Comparison of ENCODE assay signal across 26 cellular contexts in the genomic region with DNA sequence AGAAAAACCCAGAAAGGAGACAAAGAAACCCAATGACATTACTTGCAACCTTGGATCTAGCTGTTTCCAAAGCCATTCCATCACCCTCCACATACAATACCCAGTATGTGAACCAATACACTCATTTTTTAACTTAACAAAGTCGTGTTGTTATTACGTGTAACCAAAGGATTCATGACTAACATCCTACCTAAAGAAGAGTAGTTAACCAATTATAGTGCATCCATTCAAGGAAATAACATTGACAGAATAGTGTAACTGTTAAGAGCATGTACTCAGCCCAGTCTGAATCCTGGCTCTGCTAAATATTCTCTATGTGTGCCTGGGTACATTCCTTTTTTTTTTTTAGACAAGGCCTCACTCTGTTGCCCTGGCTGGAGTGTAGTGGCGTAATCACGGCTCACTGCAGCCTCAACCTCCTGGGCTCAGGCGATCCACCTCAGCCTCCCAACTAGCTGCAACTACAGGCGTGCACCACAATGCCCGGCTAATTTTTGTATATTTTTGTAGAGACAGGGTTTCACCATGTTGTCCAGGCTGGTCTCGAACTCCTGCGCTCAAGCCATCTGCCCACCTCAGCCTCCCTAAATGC. TPM values are rescaled to one million over a fixed set of nuclear protein-coding genes. Genes with fewer than 3 reads are reported as not detected.
DNase-seq lines count a peak whose midpoint lies in the region; ATAC-seq and TF ChIP-seq lines count a peak whose summit lies in the region.
"Had no signal": no experiment of that assay in that cellular context is flagged by ENCODE, and none has a peak within 500 bp of the region (broad histone marks: within the 10 kb centered on the region; RNA-seq: fewer than 3 reads in every experiment).

No MANE protein-coding gene starts in this region.

- H3K4me3 ChIP-seq in NB4 (ENCODE audit: low read depth, low read length) (no peak overlapping the region), trophoblast cell (ENCODE audit: low read depth, low read length) (no peak overlapping the region), psoas muscle (no peak overlapping the region)
- H3K4me3 ChIP-seq: ovary, SJCRH30, skin epidermis, stomach, uterus had no signal

- no peak overlapping the region for H2BK12ac ChIP-seq in trophoblast cell (ENCODE audit: low read length)

- H2AK5ac ChIP-seq in trophoblast cell (ENCODE audit: low read length): no peak overlapping the region

- H3K4ac ChIP-seq in trophoblast cell (ENCODE audit: low read depth, low read length): peak overlapping the region; percentile 98

- no peak overlapping the region for H3K14ac ChIP-seq in trophoblast cell (ENCODE audit: low read length)

- H3K79me1 ChIP-seq in trophoblast cell (ENCODE audit: low read length): peaks cover 2% of the 10 kb centered on the region

- no peak overlapping the region for H3K9ac ChIP-seq in trophoblast cell (ENCODE audit: low read length)

- H3K36me3 ChIP-seq in trophoblast cell (ENCODE audit: control insufficient read depth in 1 of 2, insufficient read depth in 2 of 2, low read length in 2 of 2) (peaks cover 0 to 3% of the 10 kb centered on the region in 2 experiments), psoas muscle (ENCODE audit: insufficient read depth in 1 of 2, low read depth in 1 of 2) (no peaks in the 10 kb centered on the region)
- H3K36me3 ChIP-seq: ovary, SJCRH30, stomach, uterus had no signal

- peaks cover 75% of the 10 kb centered on the region for H3K4me1 Mint-ChIP-seq in activated T-cell treated with anti-CD3 and anti-CD28 coated beads, Interleukin-2, amount 50 U/mL, for 4 hours (ENCODE audit: low read depth)
- peaks cover 94% of the 10 kb centered on the region for H3K4me1 Mint-ChIP-seq in CD4-positive, alpha-beta T cell (ENCODE audit: low read depth)

- no peaks in the 10 kb centered on the region for H3K27me3 ChIP-seq in CD4-positive, alpha-beta T cell (ENCODE audit: control insufficient read depth, insufficient read depth, low read length)
- no peaks in the 10 kb centered on the region for H3K27me3 ChIP-seq in trophoblast cell (ENCODE audit: insufficient read depth, low read length)
- no peaks in the 10 kb centered on the region for H3K27me3 ChIP-seq in psoas muscle (ENCODE audit: insufficient read depth in 3 of 3, low read length in 2 of 3)
- H3K27me3 ChIP-seq: ovary, SJCRH30, stomach, uterus had no signal

- CTCF ChIA-PET in CD4-positive, alpha-beta T cell (lab: Charles Lee): interaction anchor here (0.5 kb wide), 1 partner anchor 186 kb away, joined by 3 read pairs; no protein-coding TSS in a partner anchor

- no peaks in the 10 kb centered on the region for H3K27me3 Mint-ChIP-seq in activated T-cell treated with anti-CD3 and anti-CD28 coated beads, Interleukin-2, amount 50 U/mL, for 4 hours (ENCODE audit: low read depth)
- H3K27me3 Mint-ChIP-seq in CD4-positive, alpha-beta T cell: no peaks in the 10 kb centered on the region
- H3K27me3 Mint-ChIP-seq: activated B cell treated with CpG ODN at 0.5 μM for 24 hours had no signal

- no peaks in the 10 kb centered on the region for H3K9me3 Mint-ChIP-seq in activated T-cell treated with anti-CD3 and anti-CD28 coated beads, Interleukin-2, amount 50 U/mL, for 4 hours
- H3K9me3 Mint-ChIP-seq in CD4-positive, alpha-beta T cell: no peaks in the 10 kb centered on the region
- H3K9me3 Mint-ChIP-seq: activated B cell treated with CpG ODN at 0.5 μM for 24 hours, immature natural killer cell had no signal

- H4K91ac ChIP-seq in trophoblast cell (ENCODE audit: low read depth, low read length): no peak overlapping the region

- H2BK120ac ChIP-seq in trophoblast cell (ENCODE audit: insufficient read depth, low read length, poor library complexity): no peak overlapping the region

- DNase-seq in activated T-cell treated with anti-CD3 and anti-CD28 coated beads, Interleukin-2, amount 50 U/mL, for 4 hours: no peak
- no peak for DNase-seq in activated T-cell treated with anti-CD3 and anti-CD28 coated beads, Interleukin-2, amount 50 U/mL, for 48 hours
- no peak for DNase-seq in CD4-positive, alpha-beta T cell
- DNase-seq in NB4 (ENCODE audit: low read depth): peak; percentile 15
- no peak for DNase-seq in trophoblast cell
- no peak for DNase-seq in psoas muscle
- no peak for DNase-seq in NCI-H1105 treated with DMSO at 0.1 percent for 48 hours (lab: John Stamatoyannopoulos, UW)
- DNase-seq in NCI-H2107 treated with DMSO at 0.1 percent for 48 hours (lab: John Stamatoyannopoulos, UW; ENCODE audit: unreplicated experiment): no peak
- DNase-seq: activated B cell treated with CpG ODN at 0.5 μM for 24 hours; activated CD4-positive, alpha-beta T cell treated with anti-CD3 and anti-CD28 coated beads, Interleukin-2, amount 50 U/mL, for 1 hour; activated effector memory CD4-positive, alpha-beta T cell treated with anti-CD3 and anti-CD28 coated beads, Interleukin-2, amount 50 U/mL, for 16 hours; caudate nucleus; cortex of kidney; effector memory CD4-positive, alpha-beta T cell; hippocampal formation; immature natural killer cell; mesenchymal stem cell; NCI-H1092 treated with DMSO at 0.1 percent for 48 hours; NCI-H187; NCI-H2171; NCI-H82; ovary; SJCRH30; stomach; uterus had no signal

- ATAC-seq in activated T-cell treated with anti-CD3 and anti-CD28 coated beads, Interleukin-2, amount 50 U/mL, for 4 hours: peak; percentile 54 to 66
- ATAC-seq in CD4-positive, alpha-beta T cell (ENCODE audit: poor library complexity): no peak
- no peak for ATAC-seq in psoas muscle

- H3K27ac Mint-ChIP-seq in CD4-positive, alpha-beta T cell: peak overlapping the region; percentile 8
- H3K27ac Mint-ChIP-seq: activated B cell treated with CpG ODN at 0.5 μM for 24 hours had no signal

- no peak for TF ChIP-seq CTCF in CD4-positive, alpha-beta T cell (IDR thresholded peaks at IDR 0.05)
- no peak for TF ChIP-seq CTCF in NB4 (IDR thresholded peaks at IDR 0.05; ENCODE audit: low read depth, low read length)
- TF ChIP-seq CTCF in psoas muscle (IDR thresholded peaks at IDR 0.05): no peak

- no CpG with 5 or more reads among the region's 9 CpGs for WGBS in trophoblast cell (ENCODE audit: extremely low coverage, insufficient coverage, insufficient read length)
- WGBS in psoas muscle, 3 donors: 96 to 97% (median 97%) methylated on average over 9 of the region's 9 CpGs

- intact Hi-C loops in CD4-positive, alpha-beta T cell (cut with DNase I, micrococcal nuclease): loop anchor here in 1 of 2 experiments (10.0 kb wide), 1 partner anchor 106 kb away; no protein-coding TSS in a partner anchor
- intact Hi-C loops in psoas muscle (cut with DNase I): no loop called here

- no peak overlapping the region for H2BK5ac ChIP-seq in trophoblast cell (ENCODE audit: low read depth, low read length, poor library complexity)

- H3K4me1 ChIP-seq in trophoblast cell (ENCODE audit: control insufficient read depth in 1 of 2, insufficient read depth in 2 of 2, low read length in 2 of 2): peaks cover 2 to 3% of the 10 kb centered on the region in 2 experiments
- peaks cover 25% of the 10 kb centered on the region for H3K4me1 ChIP-seq in psoas muscle
- H3K4me1 ChIP-seq: SJCRH30 had no signal

- POLR2A ChIA-PET in CD4-positive, alpha-beta T cell (lab: Charles Lee): interaction anchor here (2.0 kb wide), 1 partner anchor 8 kb away, joined by 4 read pairs; no protein-coding TSS in a partner anchor

- H3K79me2 ChIP-seq in trophoblast cell (ENCODE audit: control insufficient read depth, insufficient read depth, low read length, poor library complexity): peaks cover 14% of the 10 kb centered on the region

- no peak overlapping the region for H3K4me2 ChIP-seq in trophoblast cell (ENCODE audit: low read length)

- no peak overlapping the region for H3K27ac ChIP-seq in CD4-positive, alpha-beta T cell (ENCODE audit: low read depth, low read length)
- H3K27ac ChIP-seq in trophoblast cell (ENCODE audit: low read depth, low read length) (no peak overlapping the region), psoas muscle (no peak overlapping the region)
- H3K27ac ChIP-seq: ovary, SJCRH30, skin epidermis, stomach, uterus had no signal

- H4K8ac ChIP-seq in trophoblast cell (ENCODE audit: low read depth, low read length): no peak overlapping the region

- H2AFZ ChIP-seq in trophoblast cell (ENCODE audit: insufficient read depth, low read length, poor library complexity): no peak overlapping the region

- H3K4me3 Mint-ChIP-seq in activated T-cell treated with anti-CD3 and anti-CD28 coated beads, Interleukin-2, amount 50 U/mL, for 4 hours: no peak overlapping the region
- no peak overlapping the region for H3K4me3 Mint-ChIP-seq in CD4-positive, alpha-beta T cell
- H3K4me3 Mint-ChIP-seq: activated B cell treated with CpG ODN at 0.5 μM for 24 hours, immature natural killer cell had no signal

- peaks cover 2% of the 10 kb centered on the region for H3K36me3 Mint-ChIP-seq in activated T-cell treated with anti-CD3 and anti-CD28 coated beads, Interleukin-2, amount 50 U/mL, for 4 hours (ENCODE audit: insufficient read depth)
- H3K36me3 Mint-ChIP-seq in CD4-positive, alpha-beta T cell (ENCODE audit: low read depth): peaks cover 10% of the 10 kb centered on the region
- H3K36me3 Mint-ChIP-seq: immature natural killer cell had no signal

- H3K23ac ChIP-seq in trophoblast cell (ENCODE audit: low read length): no peak overlapping the region

- H4K12ac ChIP-seq in trophoblast cell (ENCODE audit: low read depth, low read length): no peak overlapping the region

- no peak for TF ChIP-seq POLR2A in NB4 (IDR thresholded peaks at IDR 0.05; ENCODE audit: extremely low read depth, insufficient read length)

- no peaks in the 10 kb centered on the region for H3K9me3 ChIP-seq in CD4-positive, alpha-beta T cell (ENCODE audit: control insufficient read depth, low read length)
- H3K9me3 ChIP-seq in trophoblast cell (ENCODE audit: insufficient read depth, low read depth, low read length): no peaks in the 10 kb centered on the region
- no peaks in the 10 kb centered on the region for H3K9me3 ChIP-seq in psoas muscle
- H3K9me3 ChIP-seq: ovary, SJCRH30, stomach, uterus had no signal

- H3K18ac ChIP-seq in trophoblast cell (ENCODE audit: low read length): no peak overlapping the region

RNA-seq across cellular contexts. Expression of gene TLK1, which starts 9.9 kb away (rescaled TPM):
- 10 to 100 TPM; 78.3 to 81.1 (median 80.8) TPM for total RNA-seq in activated T-cell treated with anti-CD3 and anti-CD28 coated beads, Interleukin-2, amount 50 U/mL, for 4 hours
- total RNA-seq in CD4-positive, alpha-beta T cell: 100 to 1,000 TPM; 135 to 138 TPM
- polyA plus RNA-seq in trophoblast cell (2013): 65.0 and 65.7 TPM in 2 replicates
- total RNA-seq in psoas muscle: 10 to 100 TPM; 17.5 to 22.2 (median 20.6) TPM
- polyA plus RNA-seq in psoas muscle: 1 to 10 TPM; 4.4 to 7.3 (median 4.8) TPM

Comparison
In these comparisons a context has a peak if more than half of its experiments do, and no peak if none do; other contexts are left out.
1. ATAC-seq: peak in activated T-cell treated with anti-CD3 and anti-CD28 coated beads, Interleukin-2, amount 50 U/mL, for 4 hours (2 of 2); none in CD4-positive, alpha-beta T cell (single experiment) and psoas muscle (0 of 4).